Comparison of ENCODE assay signal across 9 cellular contexts in the genomic region with DNA sequence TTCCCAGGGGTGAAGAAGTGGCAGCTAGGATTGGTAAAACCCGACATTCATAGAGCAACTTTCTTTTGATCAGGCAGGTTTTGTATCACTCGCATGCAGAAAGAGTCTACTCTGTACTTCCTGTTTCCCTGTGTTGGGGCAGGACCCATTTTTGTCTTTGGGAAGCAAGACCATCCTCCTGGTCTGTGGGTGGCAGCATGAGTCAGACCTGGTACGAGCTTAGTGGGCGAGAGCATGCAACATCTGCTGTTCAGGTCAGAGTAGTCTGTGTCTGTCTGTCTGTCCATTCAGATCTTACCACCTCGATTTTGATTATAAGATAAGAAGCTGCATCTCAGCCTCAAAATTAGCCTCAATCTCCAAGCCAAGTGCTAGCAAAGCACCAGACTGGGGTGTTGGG.
DNase-seq lines count a peak whose midpoint lies in the region; ATAC-seq and TF ChIP-seq lines count a peak whose summit lies in the region.
"Had no signal": no experiment of that assay in that cellular context is flagged by ENCODE, and none has a peak within 500 bp of the region (broad histone marks: within the 10 kb centered on the region; RNA-seq: fewer than 3 reads in every experiment).

No MANE protein-coding gene starts in this region.

- no peak overlapping the region for H3K4me3 ChIP-seq in tibial artery
- H3K4me3 ChIP-seq: pancreas had no signal

- no peaks in the 10 kb centered on the region for H3K27me3 Mint-ChIP-seq in activated CD4-positive, alpha-beta T cell treated with anti-CD3 and anti-CD28 coated beads, Interleukin-2, amount 10 ng/mL, durations not matched to agents 24 days and 14 days

- peak; percentile 36 for DNase-seq in activated gamma-delta T cell treated with Interleukin-2 at 50 U/mL for 16 hours
- no peak for DNase-seq in activated gamma-delta T cell (lab: John Stamatoyannopoulos, UW)
- peak; percentile 78 for DNase-seq in activated CD4-positive, alpha-beta T cell treated with anti-CD3 and anti-CD28 coated beads, Interleukin-2, amount 10 ng/mL, durations not matched to agents 24 days and 14 days
- peak; percentile 40 for DNase-seq in hepatic stellate cell (ENCODE audit: low spot score)
- DNase-seq in tibial artery: no peak
- DNase-seq in NCI-H146 (lab: John Stamatoyannopoulos, UW): no peak
- DNase-seq: pancreas had no signal

- peak overlapping the region; percentile 57 to 63 for H3K27ac ChIP-seq in tibial artery
- H3K27ac ChIP-seq: pancreas had no signal

- H3K9me3 ChIP-seq in tibial artery: no peaks in the 10 kb centered on the region
- H3K9me3 ChIP-seq: pancreas had no signal

- no peaks in the 10 kb centered on the region for H3K36me3 ChIP-seq in tibial artery
- H3K36me3 ChIP-seq: pancreas had no signal

- peaks cover 0 to 43% (median 34%) of the 10 kb centered on the region in 4 donors for H3K4me1 ChIP-seq in tibial artery

- TF ChIP-seq CTCF in tibial artery (IDR thresholded peaks at IDR 0.05): no peak

- H3K9me3 Mint-ChIP-seq in activated CD4-positive, alpha-beta T cell treated with anti-CD3 and anti-CD28 coated beads, Interleukin-2, amount 10 ng/mL, durations not matched to agents 24 days and 14 days: no peaks in the 10 kb centered on the region

- peaks cover 67% of the 10 kb centered on the region for H3K4me1 Mint-ChIP-seq in activated CD4-positive, alpha-beta T cell treated with anti-CD3 and anti-CD28 coated beads, Interleukin-2, amount 10 ng/mL, durations not matched to agents 24 days and 14 days

- peaks cover 25% of the 10 kb centered on the region for H3K36me3 Mint-ChIP-seq in activated CD4-positive, alpha-beta T cell treated with anti-CD3 and anti-CD28 coated beads, Interleukin-2, amount 10 ng/mL, durations not matched to agents 24 days and 14 days (ENCODE audit: low read depth)

- ATAC-seq in HG03045 (IDR thresholded peaks at IDR 0.05; ENCODE audit: unreplicated experiment): no peak
- ATAC-seq in HG03097 (IDR thresholded peaks at IDR 0.05; ENCODE audit: low FRiP score, unreplicated experiment): no peak

- peak overlapping the region; percentile 88 for H3K27ac Mint-ChIP-seq in activated CD4-positive, alpha-beta T cell treated with anti-CD3 and anti-CD28 coated beads, Interleukin-2, amount 10 ng/mL, durations not matched to agents 24 days and 14 days

- peak overlapping the region; percentile 37 for H3K4me3 Mint-ChIP-seq in activated CD4-positive, alpha-beta T cell treated with anti-CD3 and anti-CD28 coated beads, Interleukin-2, amount 10 ng/mL, durations not matched to agents 24 days and 14 days

- intact Hi-C loops in activated CD4-positive, alpha-beta T cell treated with anti-CD3 and anti-CD28 coated beads, Interleukin-2, amount 10 ng/mL, durations not matched to agents 24 days and 14 days (cut with micrococcal nuclease): loop anchor here (1.0 to 5.0 kb wide), 2 partner anchors 11 to 93 kb away; no protein-coding TSS in a partner anchor
- intact Hi-C loops in tibial artery (cut with DNase I; ENCODE audit: low total_unique reads): no loop called here

- no peaks in the 10 kb centered on the region for H3K27me3 ChIP-seq in tibial artery
- H3K27me3 ChIP-seq: pancreas had no signal

Comparison
In these comparisons a context has a peak if more than half of its experiments do, and no peak if none do; other contexts are left out.
1. DNase-seq: peak in activated gamma-delta T cell treated with Interleukin-2 at 50 U/mL for 16 hours (single experiment), activated CD4-positive, alpha-beta T cell treated with anti-CD3 and anti-CD28 coated beads, Interleukin-2, amount 10 ng/mL, durations not matched to agents 24 days and 14 days (single experiment) and hepatic stellate cell (single experiment); none in activated gamma-delta T cell (single experiment), tibial artery (0 of 2) and NCI-H146 (single experiment).